In genomic region chr13:61275251-61275650, GRCh38 we compare ENCODE assay signal across 28 cellular contexts.
"Had no signal": no experiment of that assay in that cellular context is flagged by ENCODE, and none has a peak within 500 bp of the region (broad histone marks: within the 10 kb centered on the region; RNA-seq: fewer than 3 reads in every experiment).

No MANE protein-coding gene starts in this region.

- H3K79me2 ChIP-seq: parathyroid adenoma had no signal

- H3K4me3 ChIP-seq: neural progenitor cell, ovary, psoas muscle, right lobe of liver, sigmoid colon, skin epidermis, smooth muscle cell, spleen, suprapubic skin, testis, tibial artery, transverse colon, upper lobe of right lung, uterus had no signal

- H3K9ac ChIP-seq: neural progenitor cell, parathyroid adenoma had no signal

- H3K4me1 ChIP-seq: neural progenitor cell, parathyroid adenoma, psoas muscle, right lobe of liver, sigmoid colon, spleen, suprapubic skin, testis, tibial artery, transverse colon, upper lobe of right lung, uterus had no signal

- H3K36me3 ChIP-seq: neural progenitor cell, ovary, right lobe of liver, sigmoid colon, spleen, suprapubic skin, tibial artery, transverse colon, upper lobe of right lung, uterus had no signal

- H3K27me3 ChIP-seq: neural progenitor cell, ovary, right lobe of liver, sigmoid colon, spleen, suprapubic skin, testis, tibial artery, transverse colon, upper lobe of right lung, uterus had no signal

- H3K27ac ChIP-seq: neural progenitor cell, ovary, parathyroid adenoma, psoas muscle, right lobe of liver, sigmoid colon, skin epidermis, spleen, suprapubic skin, testis, tibial artery, transverse colon, upper lobe of right lung, uterus had no signal

- DNase-seq: natural killer cell; occipital lobe; ovary; posterior cingulate gyrus; psoas muscle; right cardiac atrium; right lobe of liver; sigmoid colon; spleen; stimulated activated CD4-positive, alpha-beta T cell treated with anti-CD3 and anti-CD28 coated beads, Interleukin-12 subunit alpha, Interleukin-12 subunit beta, amount 100 ng/mL, for 4 hours; stimulated activated CD4-positive, alpha-beta T cell treated with anti-CD3 and anti-CD28 coated beads, Interleukin-1b, Interleukin-23, amount 100 ng/mL, for 48 hours; stimulated activated CD4-positive, alpha-beta T cell treated with anti-CD3 and anti-CD28 coated beads, Interleukin-4, amount 100 ng/mL, for 1 hour; stimulated activated CD4-positive, alpha-beta T cell treated with anti-CD3 and anti-CD28 coated beads, Interleukin-4, amount 100 ng/mL, for 4 hours; stimulated activated CD8-positive, alpha-beta memory T cell treated with anti-CD3 and anti-CD28 coated beads, Interleukin-4, amount 100 ng/mL, for 48 hours; stimulated activated naive CD4-positive, alpha-beta T cell; stimulated activated naive CD8-positive, alpha-beta T cell treated with anti-CD3 and anti-CD28 coated beads, Interleukin-15, amount 100 ng/mL, for 72 hours; stimulated activated naive CD8-positive, alpha-beta T cell treated with anti-CD3 and anti-CD28 coated beads, Interleukin-15, Interleukin-2, amounts not matched to agents 100 U/mL and 50 U/mL, for 24 hours; substantia nigra; testis; tibial artery; transverse colon; upper lobe of right lung; uterus had no signal

- H3K9me3 ChIP-seq: ovary, psoas muscle, right lobe of liver, sigmoid colon, suprapubic skin, testis, transverse colon, upper lobe of right lung, uterus had no signal

- H3K4me2 ChIP-seq: neural progenitor cell, smooth muscle cell had no signal

- H2AFZ ChIP-seq: neural progenitor cell, parathyroid adenoma had no signal
